1 cellular context compared by ENCODE assay signal in the genomic region with DNA sequence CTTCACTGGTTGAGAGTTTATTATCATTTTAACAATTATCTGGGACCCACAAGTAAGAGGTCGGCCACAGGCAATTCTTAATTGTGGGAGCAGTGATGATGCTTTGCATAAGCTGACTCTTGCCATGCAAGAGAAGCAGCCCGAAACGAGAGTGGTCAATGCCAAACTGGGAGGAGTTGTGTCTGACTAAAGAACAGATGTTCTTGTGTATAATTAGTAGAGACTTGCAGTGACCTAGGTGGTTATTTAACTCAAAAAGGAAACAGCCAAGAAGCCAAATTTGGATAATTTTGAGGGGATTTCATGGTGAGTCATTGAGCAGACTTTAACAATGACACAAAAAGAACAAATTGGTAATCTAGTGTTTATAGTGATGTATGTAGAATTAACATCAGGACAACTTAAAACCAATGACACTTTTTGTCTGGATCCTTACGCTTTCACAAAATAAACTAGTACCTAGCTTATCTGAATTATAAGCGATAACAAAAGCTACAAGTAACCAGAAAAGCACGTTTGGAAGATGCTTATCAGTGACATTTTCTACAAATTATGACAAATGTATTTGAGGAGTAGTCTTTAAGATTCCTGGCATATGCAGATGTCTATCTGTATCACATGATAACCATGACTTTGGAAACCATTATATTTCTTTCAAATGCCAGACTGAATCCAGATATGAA.
TF ChIP-seq lines count a peak whose summit lies in the region.

No MANE protein-coding gene starts in this region.

TF ChIP-seq in GM12878, 131 proteins besides CTCF, POLR2A, EP300 and RAD21 (continued from another document and continues in another):
- TF ChIP-seq, protein P1, sequence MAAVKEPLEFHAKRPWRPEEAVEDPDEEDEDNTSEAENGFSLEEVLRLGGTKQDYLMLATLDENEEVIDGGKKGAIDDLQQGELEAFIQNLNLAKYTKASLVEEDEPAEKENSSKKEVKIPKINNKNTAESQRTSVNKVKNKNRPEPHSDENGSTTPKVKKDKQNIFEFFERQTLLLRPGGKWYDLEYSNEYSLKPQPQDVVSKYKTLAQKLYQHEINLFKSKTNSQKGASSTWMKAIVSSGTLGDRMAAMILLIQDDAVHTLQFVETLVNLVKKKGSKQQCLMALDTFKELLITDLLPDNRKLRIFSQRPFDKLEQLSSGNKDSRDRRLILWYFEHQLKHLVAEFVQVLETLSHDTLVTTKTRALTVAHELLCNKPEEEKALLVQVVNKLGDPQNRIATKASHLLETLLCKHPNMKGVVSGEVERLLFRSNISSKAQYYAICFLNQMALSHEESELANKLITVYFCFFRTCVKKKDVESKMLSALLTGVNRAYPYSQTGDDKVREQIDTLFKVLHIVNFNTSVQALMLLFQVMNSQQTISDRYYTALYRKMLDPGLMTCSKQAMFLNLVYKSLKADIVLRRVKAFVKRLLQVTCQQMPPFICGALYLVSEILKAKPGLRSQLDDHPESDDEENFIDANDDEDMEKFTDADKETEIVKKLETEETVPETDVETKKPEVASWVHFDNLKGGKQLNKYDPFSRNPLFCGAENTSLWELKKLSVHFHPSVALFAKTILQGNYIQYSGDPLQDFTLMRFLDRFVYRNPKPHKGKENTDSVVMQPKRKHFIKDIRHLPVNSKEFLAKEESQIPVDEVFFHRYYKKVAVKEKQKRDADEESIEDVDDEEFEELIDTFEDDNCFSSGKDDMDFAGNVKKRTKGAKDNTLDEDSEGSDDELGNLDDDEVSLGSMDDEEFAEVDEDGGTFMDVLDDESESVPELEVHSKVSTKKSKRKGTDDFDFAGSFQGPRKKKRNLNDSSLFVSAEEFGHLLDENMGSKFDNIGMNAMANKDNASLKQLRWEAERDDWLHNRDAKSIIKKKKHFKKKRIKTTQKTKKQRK (IDR thresholded peaks at IDR 0.05; ENCODE audit: low read depth, low read length), result no peak
- TF ChIP-seq TCF7 (IDR thresholded peaks at IDR 0.05; ENCODE audit: borderline replicate concordance) (no peak), KLF5 (IDR thresholded peaks at IDR 0.05; ENCODE audit: partially characterized antibody) (peak; percentile 88), ZNF384 (IDR thresholded peaks at IDR 0.05; ENCODE audit: borderline replicate concordance, low read depth, low read length) (no peak), NR2F1 (conservative IDR thresholded peaks at IDR 0.05) (peak; percentile 97), ZNF217 (IDR thresholded peaks at IDR 0.05) (no peak; the same call in 1 of the 2 replicates), NFIC (IDR thresholded peaks at IDR 0.05; ENCODE audit: low read depth, low read length) (peak; percentile 51; the same call in 1 of the 2 replicates), ZSCAN29 (IDR thresholded peaks at IDR 0.05) (no peak), ESRRA (IDR thresholded peaks at IDR 0.05; ENCODE audit: low read length) (no peak), SREBF1 (IDR thresholded peaks at IDR 0.05; ENCODE audit: low read length) (no peak), ZNF622 (IDR thresholded peaks at IDR 0.05) (no peak), CREM (IDR thresholded peaks at IDR 0.05; ENCODE audit: low read depth) (0 out of 2 replicates have a peak, but pooled peaks have one; percentile 10), IRF4 (IDR thresholded peaks at IDR 0.05; ENCODE audit: low read depth, low read length) (no peak), MYB (IDR thresholded peaks at IDR 0.05; ENCODE audit: borderline replicate concordance, low read depth, low read length) (no peak), HDAC2 (IDR thresholded peaks at IDR 0.05) (no peak), SUPT20H (IDR thresholded peaks at IDR 0.05; ENCODE audit: borderline replicate concordance, control insufficient read depth, low read depth, low read length) (no peak), PML (IDR thresholded peaks at IDR 0.05; ENCODE audit: low read length) (no peak), BHLHE40 (IDR thresholded peaks at IDR 0.05; ENCODE audit: borderline replicate concordance in 1 of 2, low read depth in 2 of 2, low read length in 1 of 2) (peak; percentile 45 to 70; a peak in 2 of 4 replicates), KAT2A (conservative IDR thresholded peaks at IDR 0.05; ENCODE audit: control insufficient read depth, low read depth, low read length) (no peak), YBX1 (IDR thresholded peaks at IDR 0.05) (no peak), STAT3 (IDR thresholded peaks at IDR 0.05; ENCODE audit: low read depth, low read length) (peak; percentile 63; the same call in 1 of the 2 replicates), JUND (IDR thresholded peaks at IDR 0.05; ENCODE audit: low read depth, low read length) (peak; percentile 53; the same call in 1 of the 2 replicates), SPI1 (IDR thresholded peaks at IDR 0.05; ENCODE audit: borderline replicate concordance, insufficient read depth, low read depth, low read length) (no peak), SIN3A (IDR thresholded peaks at IDR 0.05; ENCODE audit: low read depth, low read length) (no peak), HCFC1 (IDR thresholded peaks at IDR 0.05; ENCODE audit: low read length) (no peak), NR2C1 (IDR thresholded peaks at IDR 0.05) (no peak), BRCA1 (IDR thresholded peaks at IDR 0.05; ENCODE audit: low read depth, low read length) (no peak), SMC3 (IDR thresholded peaks at IDR 0.05; ENCODE audit: borderline replicate concordance, low read length) (no peak; the same call in 1 of the 2 replicates), MTA3 (IDR thresholded peaks at IDR 0.05; ENCODE audit: borderline replicate concordance, low read length) (no peak), NBN (IDR thresholded peaks at IDR 0.05) (peak; percentile 65; the same call in 1 of the 2 replicates), NFYA (IDR thresholded peaks at IDR 0.05; ENCODE audit: borderline replicate concordance, low read depth, low read length) (no peak)
- TF ChIP-seq, protein P2, sequence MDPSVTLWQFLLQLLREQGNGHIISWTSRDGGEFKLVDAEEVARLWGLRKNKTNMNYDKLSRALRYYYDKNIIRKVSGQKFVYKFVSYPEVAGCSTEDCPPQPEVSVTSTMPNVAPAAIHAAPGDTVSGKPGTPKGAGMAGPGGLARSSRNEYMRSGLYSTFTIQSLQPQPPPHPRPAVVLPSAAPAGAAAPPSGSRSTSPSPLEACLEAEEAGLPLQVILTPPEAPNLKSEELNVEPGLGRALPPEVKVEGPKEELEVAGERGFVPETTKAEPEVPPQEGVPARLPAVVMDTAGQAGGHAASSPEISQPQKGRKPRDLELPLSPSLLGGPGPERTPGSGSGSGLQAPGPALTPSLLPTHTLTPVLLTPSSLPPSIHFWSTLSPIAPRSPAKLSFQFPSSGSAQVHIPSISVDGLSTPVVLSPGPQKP (IDR thresholded peaks at IDR 0.05; ENCODE audit: low read depth, low read length), result no peak
- TF ChIP-seq, protein P3, sequence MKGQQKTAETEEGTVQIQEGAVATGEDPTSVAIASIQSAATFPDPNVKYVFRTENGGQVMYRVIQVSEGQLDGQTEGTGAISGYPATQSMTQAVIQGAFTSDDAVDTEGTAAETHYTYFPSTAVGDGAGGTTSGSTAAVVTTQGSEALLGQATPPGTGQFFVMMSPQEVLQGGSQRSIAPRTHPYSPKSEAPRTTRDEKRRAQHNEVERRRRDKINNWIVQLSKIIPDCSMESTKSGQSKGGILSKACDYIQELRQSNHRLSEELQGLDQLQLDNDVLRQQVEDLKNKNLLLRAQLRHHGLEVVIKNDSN (IDR thresholded peaks at IDR 0.05; ENCODE audit: borderline replicate concordance, extremely low read length, insufficient read depth, low read depth, low read length), result no peak
- TF ChIP-seq, protein P4, sequence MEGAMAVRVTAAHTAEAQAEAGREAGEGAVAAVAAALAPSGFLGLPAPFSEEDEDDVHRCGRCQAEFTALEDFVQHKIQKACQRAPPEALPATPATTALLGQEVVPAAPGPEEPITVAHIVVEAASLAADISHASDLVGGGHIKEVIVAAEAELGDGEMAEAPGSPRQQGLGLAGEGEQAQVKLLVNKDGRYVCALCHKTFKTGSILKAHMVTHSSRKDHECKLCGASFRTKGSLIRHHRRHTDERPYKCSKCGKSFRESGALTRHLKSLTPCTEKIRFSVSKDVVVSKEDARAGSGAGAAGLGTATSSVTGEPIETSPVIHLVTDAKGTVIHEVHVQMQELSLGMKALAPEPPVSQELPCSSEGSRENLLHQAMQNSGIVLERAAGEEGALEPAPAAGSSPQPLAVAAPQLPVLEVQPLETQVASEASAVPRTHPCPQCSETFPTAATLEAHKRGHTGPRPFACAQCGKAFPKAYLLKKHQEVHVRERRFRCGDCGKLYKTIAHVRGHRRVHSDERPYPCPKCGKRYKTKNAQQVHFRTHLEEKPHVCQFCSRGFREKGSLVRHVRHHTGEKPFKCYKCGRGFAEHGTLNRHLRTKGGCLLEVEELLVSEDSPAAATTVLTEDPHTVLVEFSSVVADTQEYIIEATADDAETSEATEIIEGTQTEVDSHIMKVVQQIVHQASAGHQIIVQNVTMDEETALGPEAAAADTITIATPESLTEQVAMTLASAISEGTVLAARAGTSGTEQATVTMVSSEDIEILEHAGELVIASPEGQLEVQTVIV (IDR thresholded peaks at IDR 0.05; ENCODE audit: borderline replicate concordance, partially characterized antibody), result no peak
- TF ChIP-seq, protein P5, sequence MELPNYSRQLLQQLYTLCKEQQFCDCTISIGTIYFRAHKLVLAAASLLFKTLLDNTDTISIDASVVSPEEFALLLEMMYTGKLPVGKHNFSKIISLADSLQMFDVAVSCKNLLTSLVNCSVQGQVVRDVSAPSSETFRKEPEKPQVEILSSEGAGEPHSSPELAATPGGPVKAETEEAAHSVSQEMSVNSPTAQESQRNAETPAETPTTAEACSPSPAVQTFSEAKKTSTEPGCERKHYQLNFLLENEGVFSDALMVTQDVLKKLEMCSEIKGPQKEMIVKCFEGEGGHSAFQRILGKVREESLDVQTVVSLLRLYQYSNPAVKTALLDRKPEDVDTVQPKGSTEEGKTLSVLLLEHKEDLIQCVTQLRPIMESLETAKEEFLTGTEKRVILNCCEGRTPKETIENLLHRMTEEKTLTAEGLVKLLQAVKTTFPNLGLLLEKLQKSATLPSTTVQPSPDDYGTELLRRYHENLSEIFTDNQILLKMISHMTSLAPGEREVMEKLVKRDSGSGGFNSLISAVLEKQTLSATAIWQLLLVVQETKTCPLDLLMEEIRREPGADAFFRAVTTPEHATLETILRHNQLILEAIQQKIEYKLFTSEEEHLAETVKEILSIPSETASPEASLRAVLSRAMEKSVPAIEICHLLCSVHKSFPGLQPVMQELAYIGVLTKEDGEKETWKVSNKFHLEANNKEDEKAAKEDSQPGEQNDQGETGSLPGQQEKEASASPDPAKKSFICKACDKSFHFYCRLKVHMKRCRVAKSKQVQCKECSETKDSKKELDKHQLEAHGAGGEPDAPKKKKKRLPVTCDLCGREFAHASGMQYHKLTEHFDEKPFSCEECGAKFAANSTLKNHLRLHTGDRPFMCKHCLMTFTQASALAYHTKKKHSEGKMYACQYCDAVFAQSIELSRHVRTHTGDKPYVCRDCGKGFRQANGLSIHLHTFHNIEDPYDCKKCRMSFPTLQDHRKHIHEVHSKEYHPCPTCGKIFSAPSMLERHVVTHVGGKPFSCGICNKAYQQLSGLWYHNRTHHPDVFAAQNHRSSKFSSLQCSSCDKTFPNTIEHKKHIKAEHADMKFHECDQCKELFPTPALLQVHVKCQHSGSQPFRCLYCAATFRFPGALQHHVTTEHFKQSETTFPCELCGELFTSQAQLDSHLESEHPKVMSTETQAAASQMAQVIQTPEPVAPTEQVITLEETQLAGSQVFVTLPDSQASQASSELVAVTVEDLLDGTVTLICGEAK (IDR thresholded peaks at IDR 0.05; ENCODE audit: borderline replicate concordance), result no peak
- TF ChIP-seq, protein P6, sequence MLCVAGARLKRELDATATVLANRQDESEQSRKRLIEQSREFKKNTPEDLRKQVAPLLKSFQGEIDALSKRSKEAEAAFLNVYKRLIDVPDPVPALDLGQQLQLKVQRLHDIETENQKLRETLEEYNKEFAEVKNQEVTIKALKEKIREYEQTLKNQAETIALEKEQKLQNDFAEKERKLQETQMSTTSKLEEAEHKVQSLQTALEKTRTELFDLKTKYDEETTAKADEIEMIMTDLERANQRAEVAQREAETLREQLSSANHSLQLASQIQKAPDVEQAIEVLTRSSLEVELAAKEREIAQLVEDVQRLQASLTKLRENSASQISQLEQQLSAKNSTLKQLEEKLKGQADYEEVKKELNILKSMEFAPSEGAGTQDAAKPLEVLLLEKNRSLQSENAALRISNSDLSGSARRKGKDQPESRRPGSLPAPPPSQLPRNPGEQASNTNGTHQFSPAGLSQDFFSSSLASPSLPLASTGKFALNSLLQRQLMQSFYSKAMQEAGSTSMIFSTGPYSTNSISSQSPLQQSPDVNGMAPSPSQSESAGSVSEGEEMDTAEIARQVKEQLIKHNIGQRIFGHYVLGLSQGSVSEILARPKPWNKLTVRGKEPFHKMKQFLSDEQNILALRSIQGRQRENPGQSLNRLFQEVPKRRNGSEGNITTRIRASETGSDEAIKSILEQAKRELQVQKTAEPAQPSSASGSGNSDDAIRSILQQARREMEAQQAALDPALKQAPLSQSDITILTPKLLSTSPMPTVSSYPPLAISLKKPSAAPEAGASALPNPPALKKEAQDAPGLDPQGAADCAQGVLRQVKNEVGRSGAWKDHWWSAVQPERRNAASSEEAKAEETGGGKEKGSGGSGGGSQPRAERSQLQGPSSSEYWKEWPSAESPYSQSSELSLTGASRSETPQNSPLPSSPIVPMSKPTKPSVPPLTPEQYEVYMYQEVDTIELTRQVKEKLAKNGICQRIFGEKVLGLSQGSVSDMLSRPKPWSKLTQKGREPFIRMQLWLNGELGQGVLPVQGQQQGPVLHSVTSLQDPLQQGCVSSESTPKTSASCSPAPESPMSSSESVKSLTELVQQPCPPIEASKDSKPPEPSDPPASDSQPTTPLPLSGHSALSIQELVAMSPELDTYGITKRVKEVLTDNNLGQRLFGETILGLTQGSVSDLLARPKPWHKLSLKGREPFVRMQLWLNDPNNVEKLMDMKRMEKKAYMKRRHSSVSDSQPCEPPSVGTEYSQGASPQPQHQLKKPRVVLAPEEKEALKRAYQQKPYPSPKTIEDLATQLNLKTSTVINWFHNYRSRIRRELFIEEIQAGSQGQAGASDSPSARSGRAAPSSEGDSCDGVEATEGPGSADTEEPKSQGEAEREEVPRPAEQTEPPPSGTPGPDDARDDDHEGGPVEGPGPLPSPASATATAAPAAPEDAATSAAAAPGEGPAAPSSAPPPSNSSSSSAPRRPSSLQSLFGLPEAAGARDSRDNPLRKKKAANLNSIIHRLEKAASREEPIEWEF (IDR thresholded peaks at IDR 0.05; ENCODE audit: insufficient replicate concordance, low read depth, low read length), result no peak
- TF ChIP-seq, protein P7, sequence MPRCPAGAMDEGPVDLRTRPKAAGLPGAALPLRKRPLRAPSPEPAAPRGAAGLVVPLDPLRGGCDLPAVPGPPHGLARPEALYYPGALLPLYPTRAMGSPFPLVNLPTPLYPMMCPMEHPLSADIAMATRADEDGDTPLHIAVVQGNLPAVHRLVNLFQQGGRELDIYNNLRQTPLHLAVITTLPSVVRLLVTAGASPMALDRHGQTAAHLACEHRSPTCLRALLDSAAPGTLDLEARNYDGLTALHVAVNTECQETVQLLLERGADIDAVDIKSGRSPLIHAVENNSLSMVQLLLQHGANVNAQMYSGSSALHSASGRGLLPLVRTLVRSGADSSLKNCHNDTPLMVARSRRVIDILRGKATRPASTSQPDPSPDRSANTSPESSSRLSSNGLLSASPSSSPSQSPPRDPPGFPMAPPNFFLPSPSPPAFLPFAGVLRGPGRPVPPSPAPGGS (IDR thresholded peaks at IDR 0.05; ENCODE audit: borderline replicate concordance, insufficient read depth, low read depth, low read length, poor library complexity, severe bottlenecking), result no peak
- TF ChIP-seq, protein P8, sequence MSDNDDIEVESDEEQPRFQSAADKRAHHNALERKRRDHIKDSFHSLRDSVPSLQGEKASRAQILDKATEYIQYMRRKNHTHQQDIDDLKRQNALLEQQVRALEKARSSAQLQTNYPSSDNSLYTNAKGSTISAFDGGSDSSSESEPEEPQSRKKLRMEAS (IDR thresholded peaks at IDR 0.05; ENCODE audit: low read depth, low read length), result no peak
